ENCODE assay signal across 1 cellular context in genomic region chr22:20096574-20097420, GRCh38.
TF ChIP-seq lines count a peak whose summit lies in the region.

No MANE protein-coding gene starts in this region.

TF ChIP-seq in SK-N-SH, 30 proteins besides CTCF, POLR2A, EP300 and RAD21:
- TF ChIP-seq MXI1 (IDR thresholded peaks at IDR 0.05; ENCODE audit: low read depth, low read length) = no peak
- TF ChIP-seq POLR2AphosphoS5 (IDR thresholded peaks at IDR 0.05; ENCODE audit: low read depth, low read length) = no peak
- no peak for TF ChIP-seq SMC3 (IDR thresholded peaks at IDR 0.05; ENCODE audit: low read depth, low read length)
- no peak for TF ChIP-seq YY1 (IDR thresholded peaks at IDR 0.05; ENCODE audit: low read depth)
- TF ChIP-seq EZH2phosphoT487 (IDR thresholded peaks at IDR 0.05; ENCODE audit: borderline replicate concordance, low read depth) = no peak
- no peak for TF ChIP-seq MAX (IDR thresholded peaks at IDR 0.05; ENCODE audit: low read depth)
- no peak for TF ChIP-seq USF1 (IDR thresholded peaks at IDR 0.05; ENCODE audit: borderline replicate concordance, low read depth)
- TF ChIP-seq FOXJ3 (CRISPR knock-in tag; IDR thresholded peaks at IDR 0.05) = no peak
- TF ChIP-seq GABPA (IDR thresholded peaks at IDR 0.05; ENCODE audit: low read depth) = no peak
- TF ChIP-seq RCOR1 (IDR thresholded peaks at IDR 0.05; ENCODE audit: low read length) = no peak
- no peak for TF ChIP-seq JUND (IDR thresholded peaks at IDR 0.05)
- no peak for TF ChIP-seq PBX3 (IDR thresholded peaks at IDR 0.05)
- no peak for TF ChIP-seq GATA2 (CRISPR knock-in tag; IDR thresholded peaks at IDR 0.05)
- no peak for TF ChIP-seq ZBTB33 (IDR thresholded peaks at IDR 0.05; ENCODE audit: borderline replicate concordance, low read depth)
- TF ChIP-seq CHD2 (IDR thresholded peaks at IDR 0.05; ENCODE audit: low read length, partially characterized antibody) = no peak
- no peak for TF ChIP-seq NFIC (IDR thresholded peaks at IDR 0.05; ENCODE audit: borderline replicate concordance)
- TF ChIP-seq MEF2A (IDR thresholded peaks at IDR 0.05; ENCODE audit: borderline replicate concordance, low read depth) = no peak
